Comparison of ENCODE assay signal across 10 cellular contexts in the genomic region with DNA sequence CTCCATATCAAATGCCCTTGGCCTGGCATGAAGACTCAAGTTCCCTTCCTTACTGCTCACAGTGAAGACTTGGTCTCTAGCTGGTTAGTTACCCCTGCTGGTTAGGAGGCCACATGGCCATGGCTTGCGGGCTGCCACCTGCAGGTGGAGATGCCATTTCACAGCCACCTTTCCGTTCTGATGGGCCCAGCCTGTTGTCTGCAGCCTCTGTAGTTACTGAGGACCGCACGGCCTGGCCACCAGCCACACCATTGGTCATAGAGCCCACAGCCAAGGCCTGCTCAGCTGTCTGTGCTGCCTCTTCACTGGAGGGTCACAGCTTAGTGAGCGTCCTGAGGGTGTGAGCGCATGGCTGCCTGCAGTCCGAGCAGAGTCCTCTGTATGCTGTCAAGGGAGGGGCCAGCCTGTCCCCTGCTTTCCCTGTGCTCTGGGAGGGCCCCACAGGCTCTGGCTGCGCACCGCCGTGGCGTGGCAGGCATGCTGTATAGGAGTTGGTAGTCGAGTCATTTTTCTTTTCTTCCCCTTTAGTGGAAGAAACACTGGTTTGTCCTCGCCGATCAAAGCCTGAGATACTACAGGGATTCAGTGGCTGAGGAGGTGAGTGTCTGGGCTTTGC. TPM values are rescaled to one million over a fixed set of nuclear protein-coding genes. Genes with fewer than 3 reads are reported as not detected.
DNase-seq lines count a peak whose midpoint lies in the region; ATAC-seq and TF ChIP-seq lines count a peak whose summit lies in the region.
"Had no signal": no experiment of that assay in that cellular context is flagged by ENCODE, and none has a peak within 500 bp of the region (broad histone marks: within the 10 kb centered on the region; RNA-seq: fewer than 3 reads in every experiment).

No MANE protein-coding gene starts in this region.

- H3K4me3 Mint-ChIP-seq in effector memory CD8-positive, alpha-beta T cell, result no peak overlapping the region
- H3K4me3 Mint-ChIP-seq: IgD-negative memory B cell had no signal

- no peak overlapping the region for H3K4me3 ChIP-seq in skeletal muscle tissue (ENCODE audit: low read length in 3 of 3)

- H3K36me3 Mint-ChIP-seq in effector memory CD8-positive, alpha-beta T cell (ENCODE audit: insufficient read depth), result peaks cover 48% of the 10 kb centered on the region

- H3K9me3 Mint-ChIP-seq in effector memory CD8-positive, alpha-beta T cell, result no peaks in the 10 kb centered on the region
- H3K9me3 Mint-ChIP-seq: IgD-negative memory B cell had no signal

- H3K36me3 ChIP-seq in skeletal muscle tissue (ENCODE audit: control insufficient read depth in 3 of 3, insufficient read depth in 3 of 3, low read length in 3 of 3), result peaks cover 61 to 68% (median 66%) of the 10 kb centered on the region in 3 donors

- peak overlapping the region in 1 of 2 donors; percentile 73 for H3K27ac Mint-ChIP-seq in effector memory CD8-positive, alpha-beta T cell
- H3K27ac Mint-ChIP-seq: IgD-negative memory B cell had no signal

- H3K4me1 ChIP-seq in skeletal muscle tissue (ENCODE audit: control insufficient read depth in 3 of 3, insufficient read depth in 3 of 3, low read length in 3 of 3), result peaks cover 26 to 53% (median 34%) of the 10 kb centered on the region in 3 donors

- H3K27ac ChIP-seq in RWPE1, result peak overlapping the region; percentile 33
- H3K27ac ChIP-seq in skeletal muscle tissue (ENCODE audit: low read depth, low read length), result peak overlapping the region; percentile 44

- H3K27me3 Mint-ChIP-seq in effector memory CD8-positive, alpha-beta T cell, result no peaks in the 10 kb centered on the region
- H3K27me3 Mint-ChIP-seq: IgD-negative memory B cell had no signal

- H3K27me3 ChIP-seq in skeletal muscle tissue (ENCODE audit: control insufficient read depth in 3 of 3, insufficient read depth in 3 of 3, low read length in 3 of 3), result no peaks in the 10 kb centered on the region

- no peak for TF ChIP-seq CTCF in RWPE1 (conservative IDR thresholded peaks at IDR 0.05; ENCODE audit: low read depth)

- H3K9me3 ChIP-seq in skeletal muscle tissue (ENCODE audit: control insufficient read depth in 3 of 3, low read length in 3 of 3), result no peaks in the 10 kb centered on the region

- ATAC-seq in effector memory CD8-positive, alpha-beta T cell (replicated peaks), result no peak
- no peak for ATAC-seq in GM19351 (IDR thresholded peaks at IDR 0.05; ENCODE audit: unreplicated experiment)
- no peak for ATAC-seq in HG03520 (IDR thresholded peaks at IDR 0.05; ENCODE audit: unreplicated experiment)

- peak overlapping the region in 1 of 3 donors; percentile 45 for H3K9ac ChIP-seq in skeletal muscle tissue (ENCODE audit: low read depth in 1 of 3, low read length in 3 of 3)

- DNase-seq in activated CD4-positive, alpha-beta T cell treated with anti-CD3 and anti-CD28 coated beads for 48 hours, result peak; percentile 43
- no peak for DNase-seq in activated CD4-positive, alpha-beta T cell treated with anti-CD3 and anti-CD28 coated beads for 1 hour
- no peak for DNase-seq in RWPE1 (ENCODE audit: low spot score)
- DNase-seq in effector memory CD8-positive, alpha-beta T cell, result peak in 2 of 3 experiments; percentile 15 to 28
- DNase-seq in AG08396 (ENCODE audit: low spot score), result no peak
- DNase-seq: DMS153 had no signal

- H3K4me1 Mint-ChIP-seq in effector memory CD8-positive, alpha-beta T cell (ENCODE audit: low read depth in 2 of 2), result peaks cover 3 to 17% of the 10 kb centered on the region in 2 donors

- POLR2A ChIA-PET in RWPE1 (lab: Yijun Ruan, JAX; ENCODE audit: low non-redundant PET), result no interaction called here

- CTCF ChIA-PET in RWPE1 (lab: Yijun Ruan, JAX), result interaction anchor here (0.6 kb wide), 1 partner anchor 40 kb away, joined by 3 read pairs; no protein-coding TSS in a partner anchor

RNA-seq across cellular contexts. Expression of gene PLD6, which starts 59.2 kb away (rescaled TPM):
- 4.2 TPM for total RNA-seq in skeletal muscle tissue

Comparison
In these comparisons a context has a peak if more than half of its experiments do, and no peak if none do; other contexts are left out.
1. DNase-seq: peak in activated CD4-positive, alpha-beta T cell treated with anti-CD3 and anti-CD28 coated beads for 48 hours (single experiment) and effector memory CD8-positive, alpha-beta T cell (2 of 3); none in activated CD4-positive, alpha-beta T cell treated with anti-CD3 and anti-CD28 coated beads for 1 hour (single experiment), RWPE1 (single experiment) and AG08396 (single experiment).